19 cellular contexts compared by ENCODE assay signal in genomic region chr7:14960686-14961085, GRCh38. TPM values are rescaled to one million over a fixed set of nuclear protein-coding genes. Genes with fewer than 3 reads are reported as not detected.
"Had no signal": no experiment of that assay in that cellular context is flagged by ENCODE, and none has a peak within 500 bp of the region (broad histone marks: within the 10 kb centered on the region; RNA-seq: fewer than 3 reads in every experiment).

No MANE protein-coding gene starts in this region.

- DNase-seq: Kasumi-1, MM.1S, NCI-H1048, NCI-H1105, NCI-H1436, NCI-H187, NCI-H2029, NCI-H2081 treated with DMSO at 0.1 percent for 48 hours, NCI-H2171 treated with DMSO at 0.1 percent for 48 hours, NCI-H345, NCI-H446 treated with DMSO at 0.1 percent for 48 hours, NCI-H510A treated with DMSO at 0.1 percent for 48 hours, NCI-H526, NCI-H774, Right ventricle myocardium superior, RPMI8226, SW 1271, T-cell had no signal

RNA-seq across cellular contexts. Expression of gene DGKB, which starts 58.1 kb away (rescaled TPM):
- polyA plus RNA-seq: IgD-negative memory B cell had no signal
